16 cellular contexts compared by ENCODE assay signal in genomic region chr17:33152793-33153192, GRCh38.
A peak's percentile ranks its signal among the peaks of the same experiment; 100 is the strongest.
DNase-seq lines count a peak whose midpoint lies in the region; ATAC-seq and TF ChIP-seq lines count a peak whose summit lies in the region.
"Had no signal": no experiment of that assay in that cellular context is flagged by ENCODE, and none has a peak within 500 bp of the region (broad histone marks: within the 10 kb centered on the region; RNA-seq: fewer than 3 reads in every experiment).

No MANE protein-coding gene starts in this region.

- H3K27ac Mint-ChIP-seq in endothelial cell (ENCODE audit: unreplicated experiment) = no peak overlapping the region
- H3K27ac Mint-ChIP-seq: CD14-positive monocyte; CD4-positive, alpha-beta memory T cell had no signal

- POLR2A ChIA-PET in AG04450 (lab: Yijun Ruan, JAX) = no interaction called here

- no peaks in the 10 kb centered on the region for H3K9me3 Mint-ChIP-seq in endothelial cell (ENCODE audit: unreplicated experiment)
- H3K9me3 Mint-ChIP-seq: CD4-positive, alpha-beta memory T cell had no signal

- TF ChIP-seq POLR2A in adrenal gland (IDR thresholded peaks at IDR 0.05) = no peak

- no peaks in the 10 kb centered on the region for H3K36me3 Mint-ChIP-seq in endothelial cell (ENCODE audit: low read depth, unreplicated experiment)
- H3K36me3 Mint-ChIP-seq: CD14-positive monocyte; CD4-positive, alpha-beta memory T cell had no signal

- H3K9me3 ChIP-seq in AG04450 (ENCODE audit: control insufficient read depth, insufficient read depth, low read length) (no peaks in the 10 kb centered on the region), adrenal gland (replicated peaks in 1 of 3) (no peaks in the 10 kb centered on the region)
- H3K9me3 ChIP-seq: BE2C had no signal

- no peaks in the 10 kb centered on the region for H3K4me1 ChIP-seq in adrenal gland (replicated peaks in 1 of 2)
- H3K4me1 ChIP-seq: BE2C had no signal

- H3K27me3 Mint-ChIP-seq in endothelial cell (ENCODE audit: unreplicated experiment) = peaks cover 2% of the 10 kb centered on the region

- no peaks in the 10 kb centered on the region for H3K36me3 ChIP-seq in H7 (replicated peaks; ENCODE audit: control insufficient read depth, insufficient read depth, low read length)
- H3K36me3 ChIP-seq in adrenal gland (replicated peaks in 1 of 2) = no peaks in the 10 kb centered on the region
- H3K36me3 ChIP-seq: BE2C had no signal

- WGBS in adrenal gland, 4 donors = 56 to 68% (median 61%) methylated on average over 7 of the region's 7 CpGs

- TF ChIP-seq CTCF in AG04450 (IDR thresholded peaks at IDR 0.05; ENCODE audit: low read depth, low read length) (no peak), endothelial cell (IDR thresholded peaks at IDR 0.05; ENCODE audit: unreplicated experiment) (no peak), adrenal gland (IDR thresholded peaks at IDR 0.05) (no peak)

- no peak overlapping the region for H3K4me3 Mint-ChIP-seq in endothelial cell (ENCODE audit: unreplicated experiment)
- H3K4me3 Mint-ChIP-seq: CD4-positive, alpha-beta memory T cell had no signal

- H3K27ac ChIP-seq in AG04450 (ENCODE audit: low read depth, low read length) = peak overlapping the region; percentile 21
- no peak overlapping the region for H3K27ac ChIP-seq in adrenal gland
- H3K27ac ChIP-seq: HL-60 had no signal

- CTCF ChIA-PET in AG04450 (lab: Charles Lee) = no interaction called here

- peaks cover 19% of the 10 kb centered on the region for H3K4me1 Mint-ChIP-seq in endothelial cell (ENCODE audit: unreplicated experiment)
- H3K4me1 Mint-ChIP-seq: CD14-positive monocyte had no signal

- no peak overlapping the region for H3K4me3 ChIP-seq in AG04450 (ENCODE audit: low read depth, low read length)
- H3K4me3 ChIP-seq in H7 (ENCODE audit: insufficient read depth, low read depth, low read length) = no peak overlapping the region
- no peak overlapping the region for H3K4me3 ChIP-seq in adrenal gland

- no peak for DNase-seq in AG04450 (ENCODE audit: low read depth, low spot score)
- peak; percentile 47 for DNase-seq in H7
- DNase-seq in endothelial cell (ENCODE audit: low spot score) = peak; percentile 12
- DNase-seq in mesenteric fat pad (ENCODE audit: low spot score) = peak; percentile 12
- no peak for DNase-seq in adrenal gland
- DNase-seq: 8988T; BE2C; CD4-positive, alpha-beta memory T cell; DMS153; DMS79; GDM1; HCEC 1CT had no signal

- intact Hi-C loops in adrenal gland (cut with DNase I) = no loop called here

- no peak for ATAC-seq in HG03565 (IDR thresholded peaks at IDR 0.05; ENCODE audit: unreplicated experiment)
- no peak for ATAC-seq in GM18907 (IDR thresholded peaks at IDR 0.05; ENCODE audit: unreplicated experiment)

- H3K27me3 ChIP-seq in AG04450 (ENCODE audit: control insufficient read depth, insufficient read depth, low read length) (no peaks in the 10 kb centered on the region), H7 (ENCODE audit: control insufficient read depth, insufficient read depth, low read length) (no peaks in the 10 kb centered on the region), adrenal gland (no peaks in the 10 kb centered on the region)

Comparison
In these comparisons a context has a peak if more than half of its experiments do, and no peak if none do; other contexts are left out.
1. DNase-seq: peak in H7 (single experiment), endothelial cell (single experiment) and mesenteric fat pad (single experiment); none in AG04450 (single experiment) and adrenal gland (0 of 7).